8 cellular contexts compared by ENCODE assay signal in the genomic region with DNA sequence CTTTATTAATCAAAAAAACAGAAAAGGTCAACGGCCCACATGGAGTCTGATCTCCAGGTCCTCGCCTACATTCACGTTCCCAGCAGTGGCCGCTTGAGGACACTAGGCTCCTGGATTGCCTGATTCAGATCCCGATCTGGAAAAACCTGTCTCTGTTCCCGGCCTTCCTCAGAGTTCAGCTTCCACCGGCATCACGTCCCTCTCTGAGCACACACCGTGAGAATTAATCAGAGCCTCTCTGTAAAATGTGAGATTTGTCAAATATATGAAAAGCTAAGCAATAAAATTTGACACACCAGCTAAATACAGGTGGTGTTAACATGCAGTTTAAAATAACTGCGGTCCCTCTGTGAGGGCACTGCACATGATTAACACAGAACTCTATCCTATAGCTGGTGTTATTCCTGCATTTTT.
DNase-seq lines count a peak whose midpoint lies in the region; ATAC-seq and TF ChIP-seq lines count a peak whose summit lies in the region.

No MANE protein-coding gene starts in this region.

- no peak overlapping the region for H3K4me3 Mint-ChIP-seq in endothelial cell (ENCODE audit: unreplicated experiment)

- H3K9me3 Mint-ChIP-seq in endothelial cell (ENCODE audit: unreplicated experiment): no peaks in the 10 kb centered on the region

- H3K36me3 Mint-ChIP-seq in endothelial cell (ENCODE audit: low read depth, unreplicated experiment): no peaks in the 10 kb centered on the region

- H3K4me1 Mint-ChIP-seq in endothelial cell (ENCODE audit: unreplicated experiment): peaks cover 49% of the 10 kb centered on the region

- ATAC-seq in activated CD4-positive, CD25-positive, alpha-beta regulatory T cell treated with anti-CD3 and anti-CD28 coated beads, Interleukin-2, amount 50 U/mL, for 24 hours: no peak

- peak; percentile 56 for DNase-seq in AG08395 (ENCODE audit: low spot score)
- DNase-seq in NCI-H510A (lab: John Stamatoyannopoulos, UW): peak; percentile 94
- peak; percentile 60 for DNase-seq in endothelial cell (ENCODE audit: low spot score)
- peak; percentile 76 for DNase-seq in mucosa of gallbladder (ENCODE audit: low spot score)
- DNase-seq in kidney glomerular epithelial cell (lab: John Stamatoyannopoulos, UW): no peak
- no peak for DNase-seq in activated CD4-positive, alpha-beta T cell treated with anti-CD3 and anti-CD28 coated beads for 4 hours
- DNase-seq in GM13977 (ENCODE audit: low spot score): no peak

- peak overlapping the region; percentile 87 for H3K27ac Mint-ChIP-seq in endothelial cell (ENCODE audit: unreplicated experiment)

- H3K27me3 Mint-ChIP-seq in endothelial cell (ENCODE audit: unreplicated experiment): peaks cover 2% of the 10 kb centered on the region

- in situ Hi-C loops in GM13977 (cut with MboI; ENCODE audit: low pct_unique_long_range_greater_than_20kb, low sequenced_read_pairs, unreplicated experiment): loop anchor here (25.0 kb wide), 4 partner anchors 342 to 942 kb away; partner anchors contain the start of gene PRIM2

- TF ChIP-seq CTCF in endothelial cell (IDR thresholded peaks at IDR 0.05; ENCODE audit: unreplicated experiment) (no peak), GM13977 (IDR thresholded peaks at IDR 0.05; ENCODE audit: extremely low read depth, insufficient read depth, missing control alignments) (no peak)

Comparison
In these comparisons a context has a peak if more than half of its experiments do, and no peak if none do; other contexts are left out.
1. DNase-seq: peak in AG08395 (single experiment), NCI-H510A (single experiment), endothelial cell (single experiment) and mucosa of gallbladder (single experiment); none in kidney glomerular epithelial cell (single experiment), activated CD4-positive, alpha-beta T cell treated with anti-CD3 and anti-CD28 coated beads for 4 hours (0 of 2) and GM13977 (single experiment).